Comparison of ENCODE assay signal across 14 cellular contexts in genomic region chr18:62799977-62800376, GRCh38.
DNase-seq lines count a peak whose midpoint lies in the region; ATAC-seq and TF ChIP-seq lines count a peak whose summit lies in the region.
"Had no signal": no experiment of that assay in that cellular context is flagged by ENCODE, and none has a peak within 500 bp of the region (broad histone marks: within the 10 kb centered on the region; RNA-seq: fewer than 3 reads in every experiment).

No MANE protein-coding gene starts in this region.

- peaks cover 23 to 38% (median 28%) of the 10 kb centered on the region in 10 experiments for H3K4me1 ChIP-seq in BLaER1 treated with 17β-estradiol and CSF1 and Interleukin-3, amounts not matched to agents 10 nM and 100 nM
- peaks cover 32% of the 10 kb centered on the region for H3K4me1 ChIP-seq in HEK293 (ENCODE audit: control insufficient read depth, insufficient read depth, low read length)
- peaks cover 13% of the 10 kb centered on the region for H3K4me1 ChIP-seq in mesendoderm (ENCODE audit: control insufficient read depth, low read depth, low read length)
- H3K4me1 ChIP-seq in colonic mucosa: no peaks in the 10 kb centered on the region
- peaks cover 4 to 5% of the 10 kb centered on the region in 2 donors for H3K4me1 ChIP-seq in aorta (ENCODE audit: control insufficient read depth in 1 of 2, insufficient read depth in 2 of 2, low read length in 2 of 2)

- 0 out of 22 replicates have a peak, but pooled peaks cover 0 to 5% (median 0%) of the 10 kb centered on the region in 11 experiments for H3K9me3 ChIP-seq in BLaER1 treated with 17β-estradiol and CSF1 and Interleukin-3, amounts not matched to agents 10 nM and 100 nM (replicated peaks in 1 of 11)
- H3K9me3 ChIP-seq in HEK293 (ENCODE audit: control insufficient read depth, insufficient read depth, low read depth, low read length) (no peaks in the 10 kb centered on the region), colonic mucosa (no peaks in the 10 kb centered on the region), aorta (ENCODE audit: control insufficient read depth, low read length) (no peaks in the 10 kb centered on the region)

- 0 out of 22 replicates have a peak overlapping the region, but pooled peaks of 1 of the 11 experiments have one; percentile 4 for H3K27ac ChIP-seq in BLaER1 treated with 17β-estradiol and CSF1 and Interleukin-3, amounts not matched to agents 10 nM and 100 nM
- H3K27ac ChIP-seq in HEK293 (ENCODE audit: extremely low read depth, low read depth, low read length) (no peak overlapping the region), VCaP (peak overlapping the region; percentile 11; the same call in 1 of the 2 replicates), mesendoderm (ENCODE audit: low read depth, low read length) (no peak overlapping the region), colonic mucosa (no peak overlapping the region), aorta (ENCODE audit: low read depth in 1 of 2, low read length in 2 of 2) (no peak overlapping the region)

- no peak for ATAC-seq in aorta (ENCODE audit: low FRiP score)
- ATAC-seq: SK-N-SH treated with all-trans-retinoic acid at 6 μM for 48 hours had no signal

- no peak overlapping the region for H3K4ac ChIP-seq in mesendoderm (ENCODE audit: low read depth, low read length)

- no peak overlapping the region for H4K5ac ChIP-seq in mesendoderm (ENCODE audit: low read length)

- H3K9ac ChIP-seq in BLaER1 treated with 17β-estradiol and CSF1 and Interleukin-3, amounts not matched to agents 10 nM and 100 nM: no peak overlapping the region
- H3K9ac ChIP-seq in mesendoderm (ENCODE audit: low read length): no peak overlapping the region
- H3K9ac ChIP-seq in colonic mucosa (ENCODE audit: low read depth in 2 of 2, low read length in 2 of 2): no peak overlapping the region

- intact Hi-C loops in colonic mucosa (cut with DNase I) (loop anchor here (10.0 kb wide), 1 partner anchor 75 kb away; no protein-coding TSS in a partner anchor), aorta (cut with DNase I) (no loop called here)

- peak overlapping the region; percentile 64 for H3K56ac ChIP-seq in mesendoderm (ENCODE audit: low read length)

- no peak overlapping the region for H3K18ac ChIP-seq in mesendoderm (ENCODE audit: low read length)

- no peak overlapping the region for H2BK15ac ChIP-seq in mesendoderm (replicated peaks; ENCODE audit: low read depth)

- peaks cover 7% of the 10 kb centered on the region for H3K79me1 ChIP-seq in mesendoderm (ENCODE audit: low read length)

- H3K27me3 ChIP-seq in BLaER1 treated with 17β-estradiol and CSF1 and Interleukin-3, amounts not matched to agents 10 nM and 100 nM: no peaks in the 10 kb centered on the region
- H3K27me3 ChIP-seq in mesendoderm (ENCODE audit: insufficient read depth, low read length, poor library complexity): no peaks in the 10 kb centered on the region
- no peaks in the 10 kb centered on the region for H3K27me3 ChIP-seq in colonic mucosa
- no peaks in the 10 kb centered on the region for H3K27me3 ChIP-seq in aorta (ENCODE audit: control insufficient read depth in 1 of 2, insufficient read depth in 2 of 2, low read length in 1 of 2)

- 0 out of 20 replicates have a peak overlapping the region, but pooled peaks of 1 of the 10 experiments have one; percentile 35 for H3K4me3 ChIP-seq in BLaER1 treated with 17β-estradiol and CSF1 and Interleukin-3, amounts not matched to agents 10 nM and 100 nM
- no peak overlapping the region for H3K4me3 ChIP-seq in HEK293 (ENCODE audit: low read depth, low read length)
- no peak overlapping the region for H3K4me3 ChIP-seq in mesendoderm (ENCODE audit: low read length)
- no peak overlapping the region for H3K4me3 ChIP-seq in colonic mucosa
- no peak overlapping the region for H3K4me3 ChIP-seq in aorta (ENCODE audit: low read length in 2 of 2)

- CTCF ChIA-PET in HEK293 (lab: Yijun Ruan, JAX): interaction anchor here (1.0 to 1.2 kb wide), 2 partner anchors 85 to 718 kb away, joined by 3 read pairs; partner anchors contain the start of gene PHLPP1

- no peak overlapping the region for H2BK120ac ChIP-seq in mesendoderm (ENCODE audit: low read depth, low read length)

- TF ChIP-seq CTCF in HEK293 (tag by site-specific recombination; IDR thresholded peaks at IDR 0.05) (no peak), VCaP (conservative IDR thresholded peaks at IDR 0.05) (no peak), colonic mucosa (IDR thresholded peaks at IDR 0.05) (no peak)

- 100% methylated on average over 2 of the region's 6 CpGs for WGBS in mesendoderm (ENCODE audit: extremely low coverage, insufficient coverage, low lambda C conversion rate)
- 80 to 85% methylated on average over 6 of the region's 6 CpGs for WGBS in aorta, 2 donors

- peaks cover 0 to 12% (median 0%) of the 10 kb centered on the region in 11 experiments; a peak in 6 of 22 replicates for H3K36me3 ChIP-seq in BLaER1 treated with 17β-estradiol and CSF1 and Interleukin-3, amounts not matched to agents 10 nM and 100 nM
- H3K36me3 ChIP-seq in HEK293 (ENCODE audit: control insufficient read depth in 2 of 2, insufficient read depth in 1 of 2, low read length in 2 of 2): no peaks in the 10 kb centered on the region
- H3K36me3 ChIP-seq in mesendoderm (ENCODE audit: control insufficient read depth, insufficient read depth, low read length): no peaks in the 10 kb centered on the region
- no peaks in the 10 kb centered on the region for H3K36me3 ChIP-seq in colonic mucosa
- H3K36me3 ChIP-seq in aorta (ENCODE audit: control insufficient read depth in 1 of 2, insufficient read depth in 2 of 2, low read length in 1 of 2): no peaks in the 10 kb centered on the region

- no peak overlapping the region for H3K23ac ChIP-seq in mesendoderm (ENCODE audit: low read length)

- H3K79me2 ChIP-seq in mesendoderm (ENCODE audit: control insufficient read depth, insufficient read depth, low read length): peaks cover 50% of the 10 kb centered on the region

- H4K8ac ChIP-seq in mesendoderm (ENCODE audit: low read depth, low read length): no peak overlapping the region

- POLR2A ChIA-PET in HEK293 (lab: Yijun Ruan, JAX): interaction anchor here (0.7 kb wide), 1 partner anchor 82 kb away, joined by 3 read pairs; no protein-coding TSS in a partner anchor

- peak overlapping the region; percentile 60 to 85 (median 78) for H3K4me2 ChIP-seq in BLaER1 treated with 17β-estradiol and CSF1 and Interleukin-3, amounts not matched to agents 10 nM and 100 nM
- H3K4me2 ChIP-seq in mesendoderm (ENCODE audit: low read length): no peak overlapping the region

- H4K20me1 ChIP-seq in BLaER1 treated with 17β-estradiol and CSF1 and Interleukin-3, amounts not matched to agents 10 nM and 100 nM: peaks cover 0 to 49% (median 19%) of the 10 kb centered on the region in 11 experiments; a peak in 12 of 22 replicates

- no peak overlapping the region for H2BK5ac ChIP-seq in mesendoderm (ENCODE audit: low read length)

- DNase-seq in mesendoderm: no peak
- no peak for DNase-seq in colonic mucosa
- DNase-seq in aorta: no peak
- DNase-seq in cerebellar nuclear complex (lab: John Stamatoyannopoulos, UW): no peak
- DNase-seq: CD4-positive, alpha-beta memory T cell; NCI-H1694 treated with DMSO at 0.1 percent for 48 hours; NCI-H2171; NCI-H446 treated with DMSO at 0.1 percent for 48 hours; SHP77 treated with DMSO at 0.1 percent for 48 hours; T-helper 1 cell had no signal

- no peak overlapping the region for H2AK5ac ChIP-seq in mesendoderm (ENCODE audit: low read length)

TF ChIP-seq in HEK293, 187 proteins besides CTCF, POLR2A, EP300 and RAD21:
- TF ChIP-seq GLIS1 (tag by site-specific recombination; IDR thresholded peaks at IDR 0.05): 0 out of 2 replicates have a peak, but pooled peaks have one; percentile 15
- TF ChIP-seq ZNF398 (tag by site-specific recombination; IDR thresholded peaks at IDR 0.05): no peak
